12 cellular contexts compared by ENCODE assay signal in the genomic region with DNA sequence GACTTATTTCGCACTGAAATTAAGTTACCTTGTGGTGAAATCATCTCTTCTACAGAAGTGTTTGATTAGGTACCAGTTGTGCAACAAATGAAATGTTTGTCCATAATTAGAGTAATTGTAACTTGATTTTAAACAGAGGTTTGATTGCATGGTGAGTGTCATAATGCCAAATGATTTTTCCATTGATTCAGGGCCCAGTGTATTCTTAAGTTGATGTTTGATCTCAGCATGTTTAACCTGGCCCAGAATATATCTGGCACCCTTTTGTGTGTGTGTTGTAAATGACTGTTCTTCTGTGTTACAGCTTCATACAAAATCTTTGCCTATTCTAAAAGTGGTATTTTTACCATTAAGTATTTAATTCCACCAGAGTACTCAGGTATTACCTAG. TPM values are rescaled to one million over a fixed set of nuclear protein-coding genes. Genes with fewer than 3 reads are reported as not detected.
DNase-seq lines count a peak whose midpoint lies in the region; ATAC-seq and TF ChIP-seq lines count a peak whose summit lies in the region.
"Had no signal": no experiment of that assay in that cellular context is flagged by ENCODE, and none has a peak within 500 bp of the region (broad histone marks: within the 10 kb centered on the region; RNA-seq: fewer than 3 reads in every experiment).

No MANE protein-coding gene starts in this region.

- H3K9me3 ChIP-seq in psoas muscle (no peaks in the 10 kb centered on the region), right atrium auricular region (no peaks in the 10 kb centered on the region)
- H3K9me3 ChIP-seq: testis had no signal

- no peaks in the 10 kb centered on the region for H3K27me3 ChIP-seq in psoas muscle (ENCODE audit: insufficient read depth in 3 of 3, low read length in 2 of 3)
- H3K27me3 ChIP-seq in right atrium auricular region = no peaks in the 10 kb centered on the region
- H3K27me3 ChIP-seq: testis had no signal

- intact Hi-C loops in psoas muscle (cut with DNase I) = no loop called here

- peaks cover 100% of the 10 kb centered on the region for H3K36me3 Mint-ChIP-seq in activated T-helper 17 cell treated with anti-CD3 and anti-CD28 coated beads, Interleukin-2, amount 50 U/mL, for 72 hours (ENCODE audit: low read depth)

- peaks cover 56% of the 10 kb centered on the region for H3K4me1 Mint-ChIP-seq in activated T-helper 17 cell treated with anti-CD3 and anti-CD28 coated beads, Interleukin-2, amount 50 U/mL, for 72 hours

- H3K9me3 Mint-ChIP-seq in activated T-helper 17 cell treated with anti-CD3 and anti-CD28 coated beads, Interleukin-2, amount 50 U/mL, for 72 hours = no peaks in the 10 kb centered on the region

- peaks cover 46% of the 10 kb centered on the region for H3K4me1 ChIP-seq in psoas muscle
- peaks cover 0 to 31% of the 10 kb centered on the region in 2 donors for H3K4me1 ChIP-seq in right atrium auricular region
- H3K4me1 ChIP-seq: testis had no signal

- H3K4me3 ChIP-seq in psoas muscle (peak overlapping the region; percentile 5), right atrium auricular region (no peak overlapping the region)
- H3K4me3 ChIP-seq: testis had no signal

- TF ChIP-seq CTCF in psoas muscle (IDR thresholded peaks at IDR 0.05) (no peak), GM13977 (IDR thresholded peaks at IDR 0.05; ENCODE audit: extremely low read depth, insufficient read depth, missing control alignments) (no peak), right atrium auricular region (IDR thresholded peaks at IDR 0.05) (no peak)

- peak overlapping the region; percentile 72 for H3K4me3 Mint-ChIP-seq in activated T-helper 17 cell treated with anti-CD3 and anti-CD28 coated beads, Interleukin-2, amount 50 U/mL, for 72 hours

- H3K36me3 ChIP-seq in psoas muscle (ENCODE audit: insufficient read depth in 1 of 2, low read depth in 1 of 2) (peaks cover 0 to 10% of the 10 kb centered on the region in 2 donors), right atrium auricular region (no peaks in the 10 kb centered on the region)

- H3K27ac ChIP-seq in psoas muscle (peak overlapping the region; percentile 53), right atrium auricular region (peak overlapping the region in 1 of 2 donors; percentile 38)

- H3K27ac Mint-ChIP-seq in activated T-helper 17 cell treated with anti-CD3 and anti-CD28 coated beads, Interleukin-2, amount 50 U/mL, for 72 hours = peak overlapping the region; percentile 90

- DNase-seq in NOMO-1 treated with DMSO at 0.1 percent for 48 hours (lab: John Stamatoyannopoulos, UW; ENCODE audit: unreplicated experiment) (peak; percentile 91), NOMO-1 treated with dmso at 0.1 percent for 144 hours (lab: John Stamatoyannopoulos, UW; ENCODE audit: unreplicated experiment) (no peak), NCI-H1417 (lab: John Stamatoyannopoulos, UW) (peak in 2 of 3 experiments; percentile 58 to 91), psoas muscle (no peak), GM13977 (ENCODE audit: low spot score) (no peak), right atrium auricular region (ENCODE audit: low spot score) (no peak), MV-4-11 (lab: John Stamatoyannopoulos, UW) (no peak)
- DNase-seq: activated T-cell treated with anti-CD3 and anti-CD28 coated beads, Interleukin-2, amount 50 U/mL, for 48 hours; H7; testis had no signal

- in situ Hi-C loops in GM13977 (cut with MboI; ENCODE audit: low pct_unique_long_range_greater_than_20kb, low sequenced_read_pairs, unreplicated experiment) = no loop called here

- 93 to 96% (median 94%) methylated on average over 1 of the region's 1 CpG for WGBS in psoas muscle, 3 donors

- no peak for ATAC-seq in activated T-helper 17 cell treated with anti-CD3 and anti-CD28 coated beads, Interleukin-2, amount 50 U/mL, for 72 hours (replicated peaks)
- peak in 1 of 4 donors; percentile 29 for ATAC-seq in psoas muscle
- ATAC-seq: Right ventricle myocardium inferior had no signal

- H3K27me3 Mint-ChIP-seq in activated T-helper 17 cell treated with anti-CD3 and anti-CD28 coated beads, Interleukin-2, amount 50 U/mL, for 72 hours = no peaks in the 10 kb centered on the region

RNA-seq across cellular contexts. Expression of a gene that starts 28.6 kb away (rescaled TPM):
- 10 to 100 TPM; 16.3 to 45.8 TPM for total RNA-seq in activated T-helper 17 cell treated with anti-CD3 and anti-CD28 coated beads, Interleukin-2, amount 50 U/mL, for 72 hours
- total RNA-seq in psoas muscle (10 to 100 TPM; 10.3 to 21.6 (median 13.7) TPM), right atrium auricular region (1 to 10 TPM; 5.5 to 8.2 TPM)
- polyA plus RNA-seq in psoas muscle = 1 to 10 TPM; 2.7 to 3.7 (median 3.3) TPM

Comparison
In these comparisons a context has a peak if more than half of its experiments do, and no peak if none do; other contexts are left out.
1. DNase-seq: peak in NOMO-1 treated with DMSO at 0.1 percent for 48 hours (single experiment) and NCI-H1417 (2 of 3); none in NOMO-1 treated with dmso at 0.1 percent for 144 hours (single experiment), psoas muscle (0 of 2), GM13977 (single experiment), right atrium auricular region (single experiment) and MV-4-11 (single experiment).